ENCODE assay signal across 8 cellular contexts in genomic region chr14:52790756-52791203, GRCh38. TPM values are rescaled to one million over a fixed set of nuclear protein-coding genes. Genes with fewer than 3 reads are reported as not detected.
DNase-seq lines count a peak whose midpoint lies in the region; ATAC-seq, FAIRE-seq and TF ChIP-seq lines count a peak whose summit lies in the region.

No MANE protein-coding gene starts in this region.

- no TSS peak for BruUV-seq in K562 (replicated peaks; lab: Mats Ljungman, UMichigan)

- peak overlapping the region in 1 of 2 experiments; percentile 21 for H2BK12ac ChIP-seq in mesenchymal stem cell (ENCODE audit: low read length in 2 of 2)

- H3K9me1 ChIP-seq in K562 (ENCODE audit: control insufficient read depth, insufficient read depth, low read length) = no peaks in the 10 kb centered on the region

- H2AFZ ChIP-seq in K562 (ENCODE audit: low read depth, low read length) = peak overlapping the region; percentile 82
- H2AFZ ChIP-seq in mesenchymal stem cell (ENCODE audit: low read depth, low read length) = peak overlapping the region; percentile 90

- no peak for TF ChIP-seq CTCF in DOHH2 (IDR thresholded peaks at IDR 0.05; ENCODE audit: low read depth, low read length, poor library complexity, severe bottlenecking)
- no peak for TF ChIP-seq CTCF in K562 (IDR thresholded peaks at IDR 0.05 in 2 of 3, conservative IDR thresholded peaks at IDR 0.05 in 1 of 3; ENCODE audit: insufficient read depth in 2 of 3, low read depth in 1 of 3, low read length in 3 of 3)

- no peak overlapping the region for H2AK5ac ChIP-seq in mesenchymal stem cell (ENCODE audit: low read length, severe bottlenecking)

- peak; percentile 9 for ATAC-seq in HG03139 (IDR thresholded peaks at IDR 0.05; ENCODE audit: unreplicated experiment)
- ATAC-seq in K562 = peak; percentile 1; the same call in 2 of the 3 replicates
- no peak for ATAC-seq in GM18907 (IDR thresholded peaks at IDR 0.05; ENCODE audit: unreplicated experiment)

- peak overlapping the region in 1 of 2 experiments; percentile 14 for H3K23ac ChIP-seq in mesenchymal stem cell (ENCODE audit: low read length in 2 of 2)

- no peaks in the 10 kb centered on the region for H3K9me2 ChIP-seq in DOHH2 (replicated peaks; ENCODE audit: control insufficient read depth, low read length)

- H3K18ac ChIP-seq in mesenchymal stem cell (ENCODE audit: low read depth in 1 of 2, low read length in 2 of 2) = peak overlapping the region; percentile 82 to 88

- H3K9me3 ChIP-seq in DOHH2 (ENCODE audit: control insufficient read depth, insufficient read depth, low read length) = no peaks in the 10 kb centered on the region
- no peaks in the 10 kb centered on the region for H3K9me3 ChIP-seq in K562 (replicated peaks; ENCODE audit: control insufficient read depth, insufficient read depth, low read depth, low read length)
- no peaks in the 10 kb centered on the region for H3K9me3 ChIP-seq in mesenchymal stem cell (ENCODE audit: control insufficient read depth, low read length)

- H3K4ac ChIP-seq in mesenchymal stem cell (ENCODE audit: low read depth in 1 of 2, low read length in 2 of 2) = peak overlapping the region; percentile 35 to 81

- DNase-seq in K562 (ENCODE audit: extremely low read depth in 1 of 4, low spot score in 3 of 4) (peak in 1 of 4 experiments; percentile 8), mesenchymal stem cell (no peak), D341Med (ENCODE audit: low spot score) (no peak), NCI-H510A treated with DMSO at 0.1 percent for 48 hours (lab: John Stamatoyannopoulos, UW) (no peak)
- DNase-seq in activated effector memory CD4-positive, alpha-beta T cell treated with Interleukin-2 at 50 U/mL for 16 hours = no peak

- WGBS in K562 (ENCODE audit: insufficient coverage, low coverage, missing lambda C conversion rate) = 0% methylated on average over 17 of the region's 25 CpGs
- 2% methylated on average over 20 of the region's 25 CpGs for WGBS in mesenchymal stem cell

- H2BK15ac ChIP-seq in mesenchymal stem cell (ENCODE audit: low read depth, poor library complexity, severe bottlenecking) = peak overlapping the region; percentile 73

- H3K36me3 ChIP-seq in DOHH2 (ENCODE audit: control insufficient read depth, low read length) (no peaks in the 10 kb centered on the region; the same call in 1 of the 2 replicates), K562 (ENCODE audit: control insufficient read depth, insufficient read depth, low read length) (peaks cover 5% of the 10 kb centered on the region; the same call in 1 of the 3 replicates), mesenchymal stem cell (ENCODE audit: control insufficient read depth in 1 of 2, insufficient read depth in 2 of 2, low read depth in 1 of 2, low read length in 2 of 2) (no peaks in the 10 kb centered on the region)

- peaks cover 3% of the 10 kb centered on the region for H3K79me1 ChIP-seq in mesenchymal stem cell (replicated peaks; ENCODE audit: low read length, poor library complexity, severe bottlenecking)

- H3K14ac ChIP-seq in mesenchymal stem cell (ENCODE audit: low read length in 2 of 2) = peak overlapping the region in 1 of 2 experiments; percentile 82

- TF ChIP-seq RAD21 in K562 (CRISPR knock-in tag; conservative IDR thresholded peaks at IDR 0.05 in 1 of 2, IDR thresholded peaks at IDR 0.05 in 1 of 2) = no peak

- H3K4me1 ChIP-seq in DOHH2 (ENCODE audit: control insufficient read depth, low read length) = peaks cover 16% of the 10 kb centered on the region
- H3K4me1 ChIP-seq in K562 (replicated peaks in 1 of 2; ENCODE audit: control insufficient read depth in 2 of 2, insufficient read depth in 2 of 2, low read length in 2 of 2) = peaks cover 10 to 16% of the 10 kb centered on the region in 2 experiments; a peak in 4 of 5 replicates
- H3K4me1 ChIP-seq in mesenchymal stem cell (ENCODE audit: control insufficient read depth, insufficient read depth, low read depth, low read length) = peaks cover 4% of the 10 kb centered on the region

- in situ Hi-C loops in K562 (cut with MboI) = no loop called here

- H3F3A ChIP-seq in DOHH2 (ENCODE audit: control insufficient read depth, insufficient read depth) = peaks cover 7% of the 10 kb centered on the region; the same call in 1 of the 2 replicates

- intact Hi-C loops in K562 (cut with micrococcal nuclease) = loop anchor here (10.0 kb wide), 1 partner anchor 364 kb away; the partner anchor contains the start of gene DDHD1

- CTCF ChIA-PET in K562 (lab: Yijun Ruan, JAX; ENCODE audit: low intra/inter-chr PET ratio) = no interaction called here

- H4K8ac ChIP-seq in mesenchymal stem cell (ENCODE audit: low read length) = peak overlapping the region; percentile 77

- H4K91ac ChIP-seq in mesenchymal stem cell (ENCODE audit: low read length) = no peak overlapping the region

- TF ChIP-seq POLR2A in K562 (conservative IDR thresholded peaks at IDR 0.05) = no peak; the same call in 1 of the 2 replicates

- H3K4me2 ChIP-seq in DOHH2 (ENCODE audit: low read length) = peak overlapping the region; percentile 81
- peak overlapping the region; percentile 88 for H3K4me2 ChIP-seq in K562 (ENCODE audit: insufficient read depth, low read length)
- peak overlapping the region; percentile 83 for H3K4me2 ChIP-seq in mesenchymal stem cell (ENCODE audit: low read length, poor library complexity, severe bottlenecking)

- POLR2A ChIA-PET in K562 (lab: Yijun Ruan, JAX) = no interaction called here

- H2BK120ac ChIP-seq in mesenchymal stem cell (ENCODE audit: low read depth, low read length) = no peak overlapping the region

- peak overlapping the region; percentile 87 for H3K4me3 ChIP-seq in DOHH2 (ENCODE audit: low read length)
- H3K4me3 ChIP-seq in K562 = peak overlapping the region; percentile 66
- H3K4me3 ChIP-seq in mesenchymal stem cell (ENCODE audit: insufficient read depth in 1 of 2, low read depth in 1 of 2, low read length in 2 of 2) = peak overlapping the region; percentile 69 to 96

- H3K79me2 ChIP-seq in DOHH2 (ENCODE audit: control insufficient read depth, low read length) = peaks cover 39% of the 10 kb centered on the region
- H3K79me2 ChIP-seq in K562 (ENCODE audit: control insufficient read depth, insufficient read depth, low read length) = peaks cover 51% of the 10 kb centered on the region

- FAIRE-seq in K562 (lab: Jason Lieb, UNC) = no peak

- no peaks in the 10 kb centered on the region for H3K27me3 ChIP-seq in DOHH2 (ENCODE audit: control insufficient read depth, low read length)
- no peaks in the 10 kb centered on the region for H3K27me3 ChIP-seq in K562 (ENCODE audit: control insufficient read depth in 2 of 2, insufficient read depth in 2 of 2, low read length in 2 of 2)
- no peaks in the 10 kb centered on the region for H3K27me3 ChIP-seq in mesenchymal stem cell (ENCODE audit: control insufficient read depth in 1 of 2, insufficient read depth in 1 of 2, low read length in 2 of 2)

- no peak for TF ChIP-seq EP300 in K562 (IDR thresholded peaks at IDR 0.05; ENCODE audit: low read length)

- no peak overlapping the region for H3K27ac ChIP-seq in DOHH2 (ENCODE audit: low read depth, low read length)
- H3K27ac ChIP-seq in K562 (ENCODE audit: extremely low read depth, low read depth, low read length) = peak overlapping the region; percentile 79
- peak overlapping the region; percentile 69 for H3K27ac ChIP-seq in mesenchymal stem cell (ENCODE audit: low read length, poor library complexity, severe bottlenecking)

- peak overlapping the region; percentile 67 to 95 for H3K9ac ChIP-seq in K562 (ENCODE audit: insufficient read depth in 1 of 2, low read depth in 2 of 2, low read length in 2 of 2)
- peak overlapping the region; percentile 95 for H3K9ac ChIP-seq in mesenchymal stem cell (ENCODE audit: low read length)

- H4K20me1 ChIP-seq in DOHH2 (ENCODE audit: control insufficient read depth, insufficient read depth, low read depth, low read length) (no peaks in the 10 kb centered on the region), K562 (replicated peaks; ENCODE audit: control insufficient read depth, insufficient read depth, low read length) (0 out of 2 replicates have a peak, but pooled peaks cover 4% of the 10 kb centered on the region)

- peak overlapping the region; percentile 39 for H2BK5ac ChIP-seq in mesenchymal stem cell (ENCODE audit: low read depth, low read length, poor library complexity, severe bottlenecking)

TF ChIP-seq in K562, 482 proteins besides CTCF, POLR2A, EP300 and RAD21 (continues in another document):
- TF ChIP-seq PHF21A (IDR thresholded peaks at IDR 0.05; ENCODE audit: borderline replicate concordance, low read depth) (peak; percentile 90), IRF2 (CRISPR knock-in tag; IDR thresholded peaks at IDR 0.05) (no peak), CHD4 (IDR thresholded peaks at IDR 0.05; ENCODE audit: insufficient read depth, insufficient replicate concordance, low read depth, low read length, poor library complexity, severe bottlenecking) (no peak), ATF4 (CRISPR knock-in tag; IDR thresholded peaks at IDR 0.05) (no peak)

RNA-seq across cellular contexts. Expression of gene GNPNAT1, which starts 0.6 kb away (rescaled TPM):
- total RNA-seq in K562 (2011; cell fraction: chromatin; rRNA removed; ENCODE audit: low replicate concordance) = 2.9 and 9.3 TPM in 2 replicates
- total RNA-seq in K562 (2011; cell fraction: nucleolus; rRNA removed) = 4.5 and 6.8 TPM in 2 replicates
- 5.5 and 18.5 TPM in 2 replicates for total RNA-seq in K562 (2011; cell fraction: nucleoplasm; rRNA removed)
- total RNA-seq in K562 (2014; rRNA removed) = 16.0 and 20.2 TPM in 2 replicates
- total RNA-seq in K562 (2014; rRNA removed; fragmentation: Illumina TruSeq; extraction: Trizol) = 25.3 and 27.3 TPM in 2 replicates
- 21.1 and 22.5 TPM in 2 replicates for total RNA-seq in K562 (2015; rRNA removed; fragmentation: Illumina TruSeq; extraction: Trizol)
- 25.4 and 25.6 TPM in 2 replicates for total RNA-seq in K562 (2021)
- polyA plus RNA-seq in K562 (2011; rRNA removed) = 19.2 and 27.7 TPM in 2 replicates
- 12.6 and 18.7 TPM in 2 replicates for polyA plus RNA-seq in K562 (2011; cell fraction: cytosol; rRNA removed)
- 8.3 TPM in 2 replicates for polyA plus RNA-seq in K562 (2011; cell fraction: nucleus; rRNA removed)
- polyA plus RNA-seq in K562 (2012) = 18.1 and 18.2 TPM in 2 replicates
- 22.5 and 25.9 TPM in 2 replicates for polyA plus RNA-seq in K562 (2014; fragmentation: Illumina TruSeq; extraction: Trizol)
- polyA plus RNA-seq in K562 (2014; fragmentation: Nextera tagmentation; extraction: Ambion mirVana) = 10 to 100 TPM; 15.8 to 26.0 TPM
- polyA plus RNA-seq in K562 (2014; rRNA removed) = 19.2 and 20.1 TPM in 2 replicates
- polyA minus RNA-seq in K562 (2011; rRNA and poly(A)+ RNA removed) = 18.8 and 21.1 TPM in 2 replicates
- 11.2 and 15.1 TPM in 2 replicates for polyA minus RNA-seq in K562 (2011; cell fraction: cytosol; rRNA and poly(A)+ RNA removed)
- 5.7 and 15.3 TPM in 2 replicates for polyA minus RNA-seq in K562 (2011; cell fraction: nucleus; rRNA and poly(A)+ RNA removed)
- 24.7 TPM for polyA plus RNA-seq in mesenchymal stem cell (2013, experiment 1 of 2)
- 30.8 TPM for polyA plus RNA-seq in mesenchymal stem cell (2013, experiment 2 of 2)
